ENCODE assay signal across 31 cellular contexts in genomic region chr3:11197471-11197870, GRCh38. TPM values are rescaled to one million over a fixed set of nuclear protein-coding genes. Genes with fewer than 3 reads are reported as not detected.
DNase-seq lines count a peak whose midpoint lies in the region; ATAC-seq and TF ChIP-seq lines count a peak whose summit lies in the region.
"Had no signal": no experiment of that assay in that cellular context is flagged by ENCODE, and none has a peak within 500 bp of the region (broad histone marks: within the 10 kb centered on the region; RNA-seq: fewer than 3 reads in every experiment).

No MANE protein-coding gene starts in this region.

- intact Hi-C loops in vagina (cut with DNase I) (no loop called here), dorsolateral prefrontal cortex (cut with DNase I) (no loop called here), heart left ventricle (cut with DNase I) (no loop called here)

- H3K27ac ChIP-seq in HEK293 (ENCODE audit: extremely low read depth, low read depth, low read length) = no peak overlapping the region
- H3K27ac ChIP-seq in SJSA1 = 0 out of 2 replicates have a peak overlapping the region, but pooled peaks have one; percentile 45
- peak overlapping the region; percentile 52 for H3K27ac ChIP-seq in vagina
- H3K27ac ChIP-seq in dorsolateral prefrontal cortex = no peak overlapping the region
- no peak overlapping the region for H3K27ac ChIP-seq in heart left ventricle
- H3K27ac ChIP-seq: HL-60, Peyer's patch, uterus, VCaP had no signal

- POLR2A ChIA-PET in HEK293 (lab: Yijun Ruan, JAX) = no interaction called here

- H3K4me3 ChIP-seq in HEK293 (ENCODE audit: low read depth, low read length) (no peak overlapping the region), SJSA1 (no peak overlapping the region), vagina (no peak overlapping the region), dorsolateral prefrontal cortex (no peak overlapping the region), heart left ventricle (no peak overlapping the region)
- H3K4me3 ChIP-seq: lung, MG63, Peyer's patch, sigmoid colon, uterus had no signal

- 51 to 71% (median 57%) methylated on average over 1 of the region's 1 CpG for WGBS in heart left ventricle, 4 donors

- CTCF ChIA-PET in HEK293 (lab: Yijun Ruan, JAX) = interaction anchor here (0.7 to 2.9 kb wide), 4 partner anchors 11 to 138 kb away, joined by 3 to 12 read pairs (median 4); no protein-coding TSS in a partner anchor

- ATAC-seq in heart left ventricle = no peak
- ATAC-seq: effector memory CD8-positive, alpha-beta T cell; naive thymus-derived CD8-positive, alpha-beta T cell; stimulated activated naive CD8-positive, alpha-beta T cell treated with anti-CD3 and anti-CD28 coated beads, Interleukin-15, amount 100 ng/mL, for 72 hours had no signal

- H3K4me1 ChIP-seq in HEK293 (ENCODE audit: control insufficient read depth, insufficient read depth, low read length) (no peaks in the 10 kb centered on the region), SJSA1 (replicated peaks) (peaks cover 80% of the 10 kb centered on the region), vagina (peaks cover 72% of the 10 kb centered on the region), heart left ventricle (peaks cover 0 to 31% (median 11%) of the 10 kb centered on the region in 12 donors)

- TF ChIP-seq CTCF in HEK293 (tag by site-specific recombination; IDR thresholded peaks at IDR 0.05) (no peak), vagina (IDR thresholded peaks at IDR 0.05) (no peak), dorsolateral prefrontal cortex (IDR thresholded peaks at IDR 0.05 in 54 of 56, conservative IDR thresholded peaks at IDR 0.05 in 2 of 56; ENCODE audit: low read depth in 1 of 56, partially characterized antibody in 56 of 56) (no peak), heart left ventricle (IDR thresholded peaks at IDR 0.05) (no peak)

- TF ChIP-seq POLR2A in vagina (IDR thresholded peaks at IDR 0.05) = no peak
- TF ChIP-seq POLR2A in heart left ventricle (IDR thresholded peaks at IDR 0.05) = no peak

- no peaks in the 10 kb centered on the region for H3K27me3 ChIP-seq in SJSA1 (replicated peaks)
- H3K27me3 ChIP-seq in vagina = no peaks in the 10 kb centered on the region
- no peaks in the 10 kb centered on the region for H3K27me3 ChIP-seq in dorsolateral prefrontal cortex
- H3K27me3 ChIP-seq in heart left ventricle = no peaks in the 10 kb centered on the region
- H3K27me3 ChIP-seq: MG63, Peyer's patch, sigmoid colon, uterus had no signal

- no peak for DNase-seq in SJSA1 (ENCODE audit: low read depth in 1 of 2, low spot score in 2 of 2)
- peak; percentile 43 for DNase-seq in fibroblast of peridontal ligament (ENCODE audit: extremely low read depth)
- DNase-seq in vagina (ENCODE audit: extremely low spot score in 2 of 2) = no peak
- DNase-seq in dorsolateral prefrontal cortex = no peak
- DNase-seq in heart left ventricle = no peak
- DNase-seq in NCI-H82 (lab: John Stamatoyannopoulos, UW) = no peak
- DNase-seq: activated CD4-positive, alpha-beta T cell treated with anti-CD3 and anti-CD28 coated beads for 4 hours; activated CD8-positive, alpha-beta memory T cell treated with anti-CD3 and anti-CD28 coated beads for 24 hours; activated effector memory CD4-positive, alpha-beta T cell treated with Interleukin-2 at 50 U/mL for 16 hours; activated T-cell treated with anti-CD3 and anti-CD28 coated beads for 4 hours; DMS79 treated with DMSO at 0.1 percent for 48 hours; effector memory CD8-positive, alpha-beta T cell; GF-D8; KG1; MG63; naive thymus-derived CD8-positive, alpha-beta T cell; NCI-H1105; NCI-H187; NCI-H2171; NCI-H524 treated with DMSO at 0.1 percent for 48 hours; Peyer's patch; sigmoid colon; stimulated activated CD4-positive, alpha-beta T cell treated with anti-CD3 and anti-CD28 coated beads, Interleukin-12 subunit alpha, Interleukin-12 subunit beta, amount 100 ng/mL, for 4 hours; stimulated activated CD4-positive, alpha-beta T cell treated with anti-CD3 and anti-CD28 coated beads, Interleukin-2, amount 100 ng/mL, for 48 hours; stimulated activated naive CD8-positive, alpha-beta T cell treated with anti-CD3 and anti-CD28 coated beads, Interleukin-15, amount 100 ng/mL, for 72 hours; T1000; uterus had no signal

- H3K36me3 ChIP-seq in HEK293 (ENCODE audit: control insufficient read depth in 2 of 2, insufficient read depth in 1 of 2, low read length in 2 of 2) (no peaks in the 10 kb centered on the region), SJSA1 (peaks cover 17% of the 10 kb centered on the region), vagina (no peaks in the 10 kb centered on the region), heart left ventricle (no peaks in the 10 kb centered on the region)
- H3K36me3 ChIP-seq: MG63, Peyer's patch, sigmoid colon, uterus had no signal

- H3K9me3 ChIP-seq in HEK293 (ENCODE audit: control insufficient read depth, insufficient read depth, low read depth, low read length) = no peaks in the 10 kb centered on the region
- H3K9me3 ChIP-seq in SJSA1 (replicated peaks) = no peaks in the 10 kb centered on the region; the same call in 1 of the 2 replicates
- H3K9me3 ChIP-seq in vagina = no peaks in the 10 kb centered on the region
- peaks cover 0 to 9% (median 0%) of the 10 kb centered on the region in 12 donors for H3K9me3 ChIP-seq in heart left ventricle
- H3K9me3 ChIP-seq: MG63, Peyer's patch, sigmoid colon, uterus had no signal

TF ChIP-seq in HEK293, 187 proteins besides CTCF, POLR2A, EP300 and RAD21 (continues in another document):
- TF ChIP-seq KLF10 (tag by site-specific recombination; IDR thresholded peaks at IDR 0.05) (0 out of 2 replicates have a peak, but pooled peaks have one; percentile 37), ATF2 (tag by site-specific recombination; IDR thresholded peaks at IDR 0.05; ENCODE audit: low read depth) (peak; percentile 41; the same call in 1 of the 2 replicates), ELK4 (IDR thresholded peaks at IDR 0.05; ENCODE audit: borderline replicate concordance, low read depth, low read length) (no peak), ZNF366 (tag by site-specific recombination; conservative IDR thresholded peaks at IDR 0.05) (peak; percentile 42; the same call in 1 of the 2 replicates), KLF16 (tag by site-specific recombination; IDR thresholded peaks at IDR 0.05) (0 out of 2 replicates have a peak, but pooled peaks have one; percentile 30), SALL2 (tag by site-specific recombination; IDR thresholded peaks at IDR 0.05; ENCODE audit: borderline replicate concordance) (no peak), ZXDB (tag by site-specific recombination; IDR thresholded peaks at IDR 0.05) (peak; percentile 48; the same call in 1 of the 2 replicates), ZNF677 (tag by site-specific recombination; IDR thresholded peaks at IDR 0.05) (no peak), FEZF1 (tag by site-specific recombination; IDR thresholded peaks at IDR 0.05) (peak; percentile 84), ZNF701 (tag by site-specific recombination; IDR thresholded peaks at IDR 0.05) (no peak), HIC1 (tag by site-specific recombination; IDR thresholded peaks at IDR 0.05) (peak; percentile 46; the same call in 1 of the 2 replicates), HOXD13 (CRISPR knock-in tag; IDR thresholded peaks at IDR 0.05; ENCODE audit: borderline replicate concordance) (0 out of 2 replicates have a peak, but pooled peaks have one; percentile 20), ZNF843 (tag by site-specific recombination; IDR thresholded peaks at IDR 0.05) (peak; percentile 93), ZNF555 (tag by site-specific recombination; conservative IDR thresholded peaks at IDR 0.05) (no peak), REPIN1 (tag by site-specific recombination; IDR thresholded peaks at IDR 0.05; ENCODE audit: low read depth) (no peak)

RNA-seq across cellular contexts. Expression of gene HRH1, which starts 43.2 kb away (rescaled TPM):
- 15.9 and 21.9 TPM in 2 replicates for total RNA-seq in SJSA1 (2014; rRNA removed; shearing (Covaris generic))
- total RNA-seq in vagina (9.3 TPM), dorsolateral prefrontal cortex (10 to 100 TPM in 74 of 120 experiments, 1 to 10 TPM in 46; 2.4 to 22.9 (median 10.8) TPM), heart left ventricle (1 to 10 TPM in 6 of 9 donors, under 1 TPM in 3; 0.40 to 4.3 (median 1.4) TPM)
- 1 to 10 TPM in 1 of 2 donors, under 1 TPM in 1; 0.61 to 1.3 TPM for polyA plus RNA-seq in heart left ventricle
- total RNA-seq: naive thymus-derived CD8-positive, alpha-beta T cell had no signal
- polyA plus RNA-seq: naive thymus-derived CD8-positive, alpha-beta T cell had no signal

Comparison
In these comparisons a context has a peak if more than half of its experiments do, and no peak if none do; other contexts are left out.
1. H3K27ac ChIP-seq: peak in SJSA1 (single experiment) and vagina (single experiment); none in HEK293 (single experiment), dorsolateral prefrontal cortex (0 of 59) and heart left ventricle (0 of 12).